In genomic region chr11:81967242-81967641, GRCh38 we compare ENCODE assay signal across 16 cellular contexts.
A peak's percentile ranks its signal among the peaks of the same experiment; 100 is the strongest.
DNase-seq lines count a peak whose midpoint lies in the region; ATAC-seq, FAIRE-seq and TF ChIP-seq lines count a peak whose summit lies in the region.
"Had no signal": no experiment of that assay in that cellular context is flagged by ENCODE, and none has a peak within 500 bp of the region (broad histone marks: within the 10 kb centered on the region; RNA-seq: fewer than 3 reads in every experiment).

No MANE protein-coding gene starts in this region.

- no peaks in the 10 kb centered on the region for H3K4me1 Mint-ChIP-seq in MCF 10A (ENCODE audit: insufficient read depth, unreplicated experiment)
- H3K4me1 Mint-ChIP-seq: GM23338 had no signal

- H3K4me3 ChIP-seq in right cardiac atrium (ENCODE audit: low read length) (no peak overlapping the region), left ventricle myocardium inferior (no peak overlapping the region), ascending aorta (no peak overlapping the region), fibroblast of the aortic adventitia (ENCODE audit: low read depth, low read length) (no peak overlapping the region), aorta (ENCODE audit: low read length in 2 of 2) (no peak overlapping the region)
- H3K4me3 ChIP-seq: BLaER1 treated with 17β-estradiol and CSF1 and Interleukin-3, amounts not matched to agents 10 nM and 100 nM; GM23338 had no signal

- no TSS peak for BruUV-seq in MCF 10A (replicated peaks; lab: Mats Ljungman, UMichigan)

- DNase-seq in right cardiac atrium (no peak), left ventricle myocardium inferior (no peak), ascending aorta (ENCODE audit: low spot score in 2 of 2) (no peak), fibroblast of the aortic adventitia (ENCODE audit: low read depth) (peak; percentile 44), aorta (no peak), MCF 10A (ENCODE audit: unreplicated experiment) (no peak), NCI-H2081 (lab: John Stamatoyannopoulos, UW) (no peak), HTR-8/SVneo (ENCODE audit: insufficient read length, low spot score) (no peak)
- DNase-seq: 8988T; ACHN; CD4-positive, CD25-positive, alpha-beta regulatory T cell; DMS53; GF-D8; H7 had no signal

- H3K27ac Mint-ChIP-seq in MCF 10A (ENCODE audit: low read depth, unreplicated experiment): no peak overlapping the region
- H3K27ac Mint-ChIP-seq: GM23338 had no signal

- peak; percentile 45 to 74 for ATAC-seq in right cardiac atrium
- ATAC-seq in aorta (ENCODE audit: low FRiP score): peak; percentile 73
- ATAC-seq: GM23338 had no signal

- no peak overlapping the region for H3K27ac ChIP-seq in right cardiac atrium (ENCODE audit: low read length)
- H3K27ac ChIP-seq in left ventricle myocardium inferior (replicated peaks): no peak overlapping the region
- H3K27ac ChIP-seq in ascending aorta: peak overlapping the region; percentile 20 to 58
- H3K27ac ChIP-seq in aorta (ENCODE audit: low read depth in 1 of 2, low read length in 2 of 2): no peak overlapping the region
- H3K27ac ChIP-seq: BLaER1 treated with 17β-estradiol and CSF1 and Interleukin-3, amounts not matched to agents 10 nM and 100 nM had no signal

- H3K27me3 ChIP-seq in right cardiac atrium (ENCODE audit: control insufficient read depth, insufficient read depth): no peaks in the 10 kb centered on the region
- H3K27me3 ChIP-seq in left ventricle myocardium inferior (ENCODE audit: low read depth): no peaks in the 10 kb centered on the region
- H3K27me3 ChIP-seq in ascending aorta: no peaks in the 10 kb centered on the region
- H3K27me3 ChIP-seq in aorta (ENCODE audit: control insufficient read depth in 1 of 2, insufficient read depth in 2 of 2, low read length in 1 of 2): no peaks in the 10 kb centered on the region
- H3K27me3 ChIP-seq: BLaER1 treated with 17β-estradiol and CSF1 and Interleukin-3, amounts not matched to agents 10 nM and 100 nM had no signal

- POLR2A ChIA-PET in MCF 10A (lab: Yijun Ruan, JAX): no interaction called here

- 19% methylated on average over 1 of the region's 1 CpG for WGBS in right cardiac atrium
- 3% methylated on average over 1 of the region's 1 CpG for WGBS in aorta, 2 donors

- no peak for FAIRE-seq in HTR-8/SVneo (lab: Jason Lieb, UNC)

- no peaks in the 10 kb centered on the region for H3K36me3 Mint-ChIP-seq in MCF 10A (ENCODE audit: insufficient read depth, unreplicated experiment)
- H3K36me3 Mint-ChIP-seq: CD4-positive, CD25-positive, alpha-beta regulatory T cell had no signal

- no peaks in the 10 kb centered on the region for H3K9me3 Mint-ChIP-seq in MCF 10A (ENCODE audit: unreplicated experiment)
- H3K9me3 Mint-ChIP-seq: GM23338 had no signal

- no peaks in the 10 kb centered on the region for H3K4me1 ChIP-seq in right cardiac atrium (ENCODE audit: control insufficient read depth, insufficient read depth, low read length)
- H3K4me1 ChIP-seq in left ventricle myocardium inferior: no peaks in the 10 kb centered on the region
- peaks cover 0 to 12% of the 10 kb centered on the region in 2 donors for H3K4me1 ChIP-seq in ascending aorta
- no peaks in the 10 kb centered on the region for H3K4me1 ChIP-seq in aorta (ENCODE audit: control insufficient read depth in 1 of 2, insufficient read depth in 2 of 2, low read length in 2 of 2)
- H3K4me1 ChIP-seq: BLaER1 treated with 17β-estradiol and CSF1 and Interleukin-3, amounts not matched to agents 10 nM and 100 nM had no signal

- TF ChIP-seq CTCF in left ventricle myocardium inferior (IDR thresholded peaks at IDR 0.05; ENCODE audit: borderline replicate concordance) (no peak), ascending aorta (IDR thresholded peaks at IDR 0.05) (no peak), fibroblast of the aortic adventitia (IDR thresholded peaks at IDR 0.05; ENCODE audit: insufficient read depth, low read length) (no peak), MCF 10A (IDR thresholded peaks at IDR 0.05; ENCODE audit: unreplicated experiment) (no peak)

- H3K36me3 ChIP-seq in left ventricle myocardium inferior: no peaks in the 10 kb centered on the region
- H3K36me3 ChIP-seq in ascending aorta: no peaks in the 10 kb centered on the region
- H3K36me3 ChIP-seq in aorta (ENCODE audit: control insufficient read depth in 1 of 2, insufficient read depth in 2 of 2, low read length in 1 of 2): no peaks in the 10 kb centered on the region
- H3K36me3 ChIP-seq: BLaER1 treated with 17β-estradiol and CSF1 and Interleukin-3, amounts not matched to agents 10 nM and 100 nM had no signal

- H3K27me3 Mint-ChIP-seq in MCF 10A (ENCODE audit: insufficient read depth, unreplicated experiment): peaks cover 92% of the 10 kb centered on the region
- H3K27me3 Mint-ChIP-seq: CD4-positive, CD25-positive, alpha-beta regulatory T cell had no signal

- H3K4me3 Mint-ChIP-seq in MCF 10A (ENCODE audit: unreplicated experiment): no peak overlapping the region
- H3K4me3 Mint-ChIP-seq: CD4-positive, CD25-positive, alpha-beta regulatory T cell; GM23338 had no signal

- CTCF ChIA-PET in MCF 10A (lab: Yijun Ruan, JAX): interaction anchor here (0.6 to 0.9 kb wide), 3 partner anchors 47 to 554 kb away, joined by 3 to 5 read pairs (median 3); no protein-coding TSS in a partner anchor

- intact Hi-C loops in right cardiac atrium (cut with DNase I) (no loop called here), left ventricle myocardium inferior (cut with micrococcal nuclease) (no loop called here), ascending aorta (cut with DNase I) (no loop called here), aorta (cut with DNase I) (loop anchor here in 1 of 2 donors (10.0 kb wide), 1 partner anchor 52 kb away; no protein-coding TSS in a partner anchor), MCF 10A (cut with micrococcal nuclease) (loop anchor here (10.0 kb wide), 1 partner anchor 302 kb away; no protein-coding TSS in a partner anchor)

- H3K9me3 ChIP-seq in right cardiac atrium (ENCODE audit: control insufficient read depth, low read length) (no peaks in the 10 kb centered on the region), left ventricle myocardium inferior (replicated peaks) (no peaks in the 10 kb centered on the region), ascending aorta (no peaks in the 10 kb centered on the region), aorta (ENCODE audit: control insufficient read depth, low read length) (no peaks in the 10 kb centered on the region)
- H3K9me3 ChIP-seq: BLaER1 treated with 17β-estradiol and CSF1 and Interleukin-3, amounts not matched to agents 10 nM and 100 nM had no signal

Comparison
In these comparisons a context has a peak if more than half of its experiments do, and no peak if none do; other contexts are left out.
1. H3K27ac ChIP-seq: peak in ascending aorta (2 of 2); none in right cardiac atrium (single experiment), left ventricle myocardium inferior (single experiment) and aorta (0 of 2).